ENCODE assay signal across 8 cellular contexts in the genomic region with DNA sequence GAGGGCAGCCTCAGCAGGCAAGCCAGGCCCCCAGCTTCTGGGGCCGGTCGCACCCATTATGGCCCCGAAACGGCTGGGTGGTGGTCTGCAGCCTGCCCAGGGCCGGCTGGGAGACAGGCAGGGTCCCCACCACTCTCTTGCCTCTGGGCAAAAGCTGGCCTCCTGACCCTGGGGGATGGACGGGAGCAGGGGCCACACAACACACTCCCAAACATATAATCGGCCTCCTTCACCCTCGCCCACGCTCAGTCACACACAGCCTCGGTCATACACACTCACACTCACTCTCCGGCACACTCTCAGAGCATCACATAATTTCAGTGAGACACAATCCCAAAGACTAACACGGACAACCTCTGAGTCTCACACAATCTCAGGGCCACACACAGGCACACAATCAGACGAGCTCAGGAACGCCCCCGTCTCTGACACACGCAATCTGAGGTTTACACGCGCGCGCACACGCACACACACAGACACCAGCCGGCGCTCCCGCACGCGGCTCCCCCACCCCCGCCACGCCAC. TPM values are rescaled to one million over a fixed set of nuclear protein-coding genes. Genes with fewer than 3 reads are reported as not detected.
A peak's percentile ranks its signal among the peaks of the same experiment; 100 is the strongest.
DNase-seq lines count a peak whose midpoint lies in the region; ATAC-seq lines count a peak whose summit lies in the region.

No MANE protein-coding gene starts in this region.

- no peaks in the 10 kb centered on the region for H3K27me3 Mint-ChIP-seq in activated CD4-positive, alpha-beta T cell treated with anti-CD3 and anti-CD28 coated beads for 36 hours
- H3K27me3 Mint-ChIP-seq in T-helper 17 cell = no peaks in the 10 kb centered on the region
- H3K27me3 Mint-ChIP-seq in stimulated activated naive B cell treated with anti-CD40 and anti-IgM and Interleukin-4, amounts not matched to agents 10 μg/mL and 1 μg/mL and 100 μg/mL, for 72 hours = no peaks in the 10 kb centered on the region

- DNase-seq in activated CD4-positive, alpha-beta T cell treated with anti-CD3 and anti-CD28 coated beads for 36 hours = no peak
- no peak for DNase-seq in activated CD4-positive, alpha-beta T cell treated with anti-CD3 and anti-CD28 coated beads, Interleukin-2, amount 50 U/mL, for 4 hours
- DNase-seq in T-helper 17 cell (no peak), right cardiac atrium (peak in 2 of 3 donors; percentile 44 to 54), left colon (no peak)
- no peak for DNase-seq in stimulated activated naive B cell treated with anti-CD40 and anti-IgM and Interleukin-4, amounts not matched to agents 10 μg/mL and 1 μg/mL and 100 μg/mL, for 72 hours

- ATAC-seq in activated CD4-positive, alpha-beta T cell treated with anti-CD3 and anti-CD28 coated beads for 36 hours = no peak
- ATAC-seq in T-helper 17 cell (no peak), right cardiac atrium (no peak), left colon (no peak), HG02623 (IDR thresholded peaks at IDR 0.05; ENCODE audit: unreplicated experiment) (no peak), GM21515 (IDR thresholded peaks at IDR 0.05; ENCODE audit: unreplicated experiment) (no peak)
- no peak for ATAC-seq in stimulated activated naive B cell treated with anti-CD40 and anti-IgM and Interleukin-4, amounts not matched to agents 10 μg/mL and 1 μg/mL and 100 μg/mL, for 72 hours (replicated peaks)

- no peaks in the 10 kb centered on the region for H3K27me3 ChIP-seq in right cardiac atrium (ENCODE audit: control insufficient read depth, insufficient read depth)

- intact Hi-C loops in activated CD4-positive, alpha-beta T cell treated with anti-CD3 and anti-CD28 coated beads for 36 hours (cut with DNase I, micrococcal nuclease) = loop anchor here (1.0 to 5.0 kb wide), 17 partner anchors 90 to 592 kb away; a partner anchor contains a TSS
- intact Hi-C loops in right cardiac atrium (cut with DNase I) (no loop called here), left colon (cut with DNase I, micrococcal nuclease) (no loop called here)

- peak overlapping the region; percentile 82 for H3K27ac ChIP-seq in right cardiac atrium (ENCODE audit: low read length)

- peaks cover 19% of the 10 kb centered on the region for H3K4me1 Mint-ChIP-seq in activated CD4-positive, alpha-beta T cell treated with anti-CD3 and anti-CD28 coated beads for 36 hours
- peaks cover 21% of the 10 kb centered on the region for H3K4me1 Mint-ChIP-seq in T-helper 17 cell
- H3K4me1 Mint-ChIP-seq in stimulated activated naive B cell treated with anti-CD40 and anti-IgM and Interleukin-4, amounts not matched to agents 10 μg/mL and 1 μg/mL and 100 μg/mL, for 72 hours = peaks cover 13 to 29% of the 10 kb centered on the region in 2 donors

- H3K36me3 Mint-ChIP-seq in activated CD4-positive, alpha-beta T cell treated with anti-CD3 and anti-CD28 coated beads for 36 hours (ENCODE audit: low read depth) = no peaks in the 10 kb centered on the region
- peaks cover 2% of the 10 kb centered on the region for H3K36me3 Mint-ChIP-seq in T-helper 17 cell (ENCODE audit: low read depth)
- H3K36me3 Mint-ChIP-seq in stimulated activated naive B cell treated with anti-CD40 and anti-IgM and Interleukin-4, amounts not matched to agents 10 μg/mL and 1 μg/mL and 100 μg/mL, for 72 hours = no peaks in the 10 kb centered on the region

- CTCF ChIA-PET in activated CD4-positive, alpha-beta T cell treated with anti-CD3 and anti-CD28 coated beads for 36 hours (lab: Charles Lee) = interaction anchor here (1.1 to 2.3 kb wide), 5 partner anchors 10 to 95 kb away, joined by 3 to 11 read pairs (median 4); a partner anchor contains a TSS

- peaks cover 5% of the 10 kb centered on the region for H3K4me1 ChIP-seq in right cardiac atrium (ENCODE audit: control insufficient read depth, insufficient read depth, low read length)

- H3K9me3 ChIP-seq in T-helper 17 cell (ENCODE audit: control insufficient read depth, low read length, poor library complexity, severe bottlenecking) (no peaks in the 10 kb centered on the region), right cardiac atrium (ENCODE audit: control insufficient read depth, low read length) (no peaks in the 10 kb centered on the region)

- peak overlapping the region; percentile 95 for H3K27ac Mint-ChIP-seq in activated CD4-positive, alpha-beta T cell treated with anti-CD3 and anti-CD28 coated beads for 36 hours
- peak overlapping the region; percentile 95 for H3K27ac Mint-ChIP-seq in T-helper 17 cell
- H3K27ac Mint-ChIP-seq in stimulated activated naive B cell treated with anti-CD40 and anti-IgM and Interleukin-4, amounts not matched to agents 10 μg/mL and 1 μg/mL and 100 μg/mL, for 72 hours = peak overlapping the region; percentile 95

- peak overlapping the region; percentile 92 for H3K4me3 Mint-ChIP-seq in activated CD4-positive, alpha-beta T cell treated with anti-CD3 and anti-CD28 coated beads for 36 hours
- H3K4me3 Mint-ChIP-seq in T-helper 17 cell = peak overlapping the region; percentile 97
- H3K4me3 Mint-ChIP-seq in stimulated activated naive B cell treated with anti-CD40 and anti-IgM and Interleukin-4, amounts not matched to agents 10 μg/mL and 1 μg/mL and 100 μg/mL, for 72 hours = peak overlapping the region; percentile 91 to 94

- POLR2A ChIA-PET in activated CD4-positive, alpha-beta T cell treated with anti-CD3 and anti-CD28 coated beads for 36 hours (lab: Charles Lee) = no interaction called here

- H3K9me3 Mint-ChIP-seq in activated CD4-positive, alpha-beta T cell treated with anti-CD3 and anti-CD28 coated beads for 36 hours (ENCODE audit: low read depth) = no peaks in the 10 kb centered on the region
- no peaks in the 10 kb centered on the region for H3K9me3 Mint-ChIP-seq in stimulated activated naive B cell treated with anti-CD40 and anti-IgM and Interleukin-4, amounts not matched to agents 10 μg/mL and 1 μg/mL and 100 μg/mL, for 72 hours

- peak overlapping the region; percentile 99 for H3K4me3 ChIP-seq in right cardiac atrium (ENCODE audit: low read length)

- WGBS in right cardiac atrium = under 1% methylated on average over 28 of the region's 28 CpGs

RNA-seq across cellular contexts. Expression of a gene that starts 0.6 kb away (rescaled TPM):
- 10 to 100 TPM; 30.4 to 32.3 TPM for total RNA-seq in activated CD4-positive, alpha-beta T cell treated with anti-CD3 and anti-CD28 coated beads for 36 hours
- total RNA-seq in T-helper 17 cell = 10 to 100 TPM; 13.8 to 14.8 TPM
- 10 to 100 TPM; 18.4 to 28.5 (median 19.3) TPM for total RNA-seq in right cardiac atrium
- 28.0 TPM for polyA plus RNA-seq in right cardiac atrium
- total RNA-seq in left colon = 10 to 100 TPM; 13.8 to 18.6 TPM

Comparison
In these comparisons a context has a peak if more than half of its experiments do, and no peak if none do; other contexts are left out.
1. DNase-seq: peak in right cardiac atrium (2 of 3); none in activated CD4-positive, alpha-beta T cell treated with anti-CD3 and anti-CD28 coated beads for 36 hours (single experiment), activated CD4-positive, alpha-beta T cell treated with anti-CD3 and anti-CD28 coated beads, Interleukin-2, amount 50 U/mL, for 4 hours (0 of 2), T-helper 17 cell (0 of 3), stimulated activated naive B cell treated with anti-CD40 and anti-IgM and Interleukin-4, amounts not matched to agents 10 μg/mL and 1 μg/mL and 100 μg/mL, for 72 hours (single experiment) and left colon (0 of 2).
2. intact Hi-C loops: an anchor here in activated CD4-positive, alpha-beta T cell treated with anti-CD3 and anti-CD28 coated beads for 36 hours (1.0 to 5.0 kb wide); none called in right cardiac atrium and left colon.
3. Peak in every context shown above with its lines, with median percentiles within 50 percentile points of each other: H3K27ac Mint-ChIP-seq and H3K4me3 Mint-ChIP-seq.